24 cellular contexts compared by ENCODE assay signal in the genomic region with DNA sequence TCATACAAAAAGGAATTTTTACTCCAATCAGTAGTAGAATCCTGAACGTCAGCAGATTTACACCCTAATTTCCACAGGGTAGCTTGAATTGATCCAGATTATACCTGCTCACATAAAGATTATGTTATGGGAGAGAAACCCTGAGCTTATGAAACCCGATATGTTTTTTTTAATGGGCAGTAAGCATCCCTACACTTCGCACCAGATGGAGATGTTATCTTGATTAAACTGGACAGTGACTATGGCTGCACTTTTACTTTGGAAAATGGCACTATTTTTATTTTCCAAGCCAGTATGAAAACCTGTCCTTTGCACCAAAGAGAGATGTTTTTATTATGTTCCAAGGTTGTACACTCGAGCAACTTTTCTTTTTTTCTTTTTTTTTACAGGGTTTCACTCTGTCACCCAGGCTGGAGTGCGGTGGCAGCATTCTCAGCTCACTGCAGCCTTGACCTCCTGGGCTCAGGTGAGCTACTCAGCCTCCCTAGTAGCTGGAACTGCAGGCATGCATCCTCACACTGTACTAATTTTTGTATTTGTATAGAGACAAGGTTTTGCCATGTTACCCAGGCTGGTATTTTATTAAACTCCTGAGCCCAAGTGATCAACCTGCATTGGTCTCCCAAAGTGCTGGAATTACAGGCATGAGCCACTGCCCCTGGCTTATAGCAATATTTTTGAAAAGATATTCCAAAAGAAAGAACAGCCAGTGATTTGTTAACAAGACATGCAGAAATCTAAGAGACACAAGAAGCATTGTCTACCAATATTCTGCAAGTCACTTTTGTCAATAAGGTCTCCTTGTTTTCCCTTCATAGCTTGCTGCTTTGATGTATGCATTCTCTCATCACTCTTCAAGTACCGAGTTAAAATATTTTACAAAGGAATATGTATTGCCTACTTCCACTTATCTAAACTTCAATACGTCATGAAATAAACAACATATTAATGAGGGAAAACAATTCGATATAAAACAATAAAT.
DNase-seq lines count a peak whose midpoint lies in the region; ATAC-seq, FAIRE-seq and TF ChIP-seq lines count a peak whose summit lies in the region.
"Had no signal": no experiment of that assay in that cellular context is flagged by ENCODE, and none has a peak within 500 bp of the region (broad histone marks: within the 10 kb centered on the region; RNA-seq: fewer than 3 reads in every experiment).

No MANE protein-coding gene starts in this region.

- H3K4me3 Mint-ChIP-seq in neural crest cell, result peak overlapping the region; percentile 58
- H3K4me3 Mint-ChIP-seq in activated T-cell treated with anti-CD3 and anti-CD28 coated beads, Interleukin-2, amount 50 U/mL, for 4 hours, result no peak overlapping the region
- H3K4me3 Mint-ChIP-seq: CD4-positive, alpha-beta memory T cell had no signal

- TF ChIP-seq POLR2A in GM12891 (IDR thresholded peaks at IDR 0.05; ENCODE audit: low read depth, low read length), result no peak

- H3K36me3 Mint-ChIP-seq in neural crest cell (ENCODE audit: low read depth), result no peaks in the 10 kb centered on the region
- no peaks in the 10 kb centered on the region for H3K36me3 Mint-ChIP-seq in activated T-cell treated with anti-CD3 and anti-CD28 coated beads, Interleukin-2, amount 50 U/mL, for 4 hours (ENCODE audit: insufficient read depth)
- H3K36me3 Mint-ChIP-seq: CD4-positive, alpha-beta memory T cell had no signal

- H3K27ac Mint-ChIP-seq in neural crest cell (ENCODE audit: unreplicated experiment), result peak overlapping the region; percentile 37
- H3K27ac Mint-ChIP-seq: CD4-positive, alpha-beta memory T cell had no signal

- H3K9me3 Mint-ChIP-seq in neural crest cell, result no peaks in the 10 kb centered on the region
- H3K9me3 Mint-ChIP-seq in activated T-cell treated with anti-CD3 and anti-CD28 coated beads, Interleukin-2, amount 50 U/mL, for 4 hours, result no peaks in the 10 kb centered on the region

- ATAC-seq in SK-N-SH treated with all-trans-retinoic acid at 6 μM for 48 hours, result peak; percentile 43; the same call in 2 of the 3 replicates
- no peak for ATAC-seq in activated T-cell treated with anti-CD3 and anti-CD28 coated beads, Interleukin-2, amount 50 U/mL, for 4 hours
- no peak for ATAC-seq in HG02642 (IDR thresholded peaks at IDR 0.05; ENCODE audit: poor library complexity, unreplicated experiment)
- ATAC-seq: HCT116, PC-3 had no signal

- peaks cover 15% of the 10 kb centered on the region for H3K4me1 Mint-ChIP-seq in neural crest cell
- no peaks in the 10 kb centered on the region for H3K4me1 Mint-ChIP-seq in activated T-cell treated with anti-CD3 and anti-CD28 coated beads, Interleukin-2, amount 50 U/mL, for 4 hours (ENCODE audit: low read depth)
- H3K4me1 Mint-ChIP-seq: CD4-positive, alpha-beta memory T cell had no signal

- no peak for FAIRE-seq in GM12891 (lab: Jason Lieb, UNC)
- FAIRE-seq: H1 had no signal

- no peak for TF ChIP-seq CTCF in neural crest cell (conservative IDR thresholded peaks at IDR 0.05)

- peak; percentile 58 for DNase-seq in COLO829 (ENCODE audit: low spot score)
- DNase-seq in NCI-H524 treated with DMSO at 0.1 percent for 48 hours (lab: John Stamatoyannopoulos, UW), result peak; percentile 65
- DNase-seq in neural crest cell (ENCODE audit: low read depth, low spot score), result no peak
- no peak for DNase-seq in activated T-cell treated with anti-CD3 and anti-CD28 coated beads, Interleukin-2, amount 50 U/mL, for 4 hours
- no peak for DNase-seq in GM12891 (ENCODE audit: insufficient read length, low spot score)
- no peak for DNase-seq in GM19238 (ENCODE audit: insufficient read length, low spot score)
- DNase-seq: C1 segment of cervical spinal cord; Caco-2; CD4-positive, alpha-beta memory T cell; Kasumi-1; NCI-H1092 treated with DMSO at 0.1 percent for 48 hours; NCI-H1436; NCI-H187; NCI-H2081 treated with DMSO at 0.1 percent for 48 hours; NCI-H2171; NCI-H345; NCI-H510A treated with DMSO at 0.1 percent for 48 hours; NK-92 treated with Interleukin-12 subunit alpha and Interleukin-12 subunit beta, amount 100 ng/mL, for 24 hours; PC-3; SJCRH30 had no signal

- H3K27me3 Mint-ChIP-seq in neural crest cell (ENCODE audit: low read depth), result no peaks in the 10 kb centered on the region
- H3K27me3 Mint-ChIP-seq in activated T-cell treated with anti-CD3 and anti-CD28 coated beads, Interleukin-2, amount 50 U/mL, for 4 hours (ENCODE audit: low read depth), result no peaks in the 10 kb centered on the region
- H3K27me3 Mint-ChIP-seq: CD4-positive, alpha-beta memory T cell had no signal

TF ChIP-seq in SK-N-SH treated with all-trans-retinoic acid at 6 μM for 48 hours, 23 proteins besides CTCF, POLR2A, EP300 and RAD21:
- TF ChIP-seq ZNF8 (CRISPR knock-in tag; IDR thresholded peaks at IDR 0.05) (no peak), ISL1 (CRISPR knock-in tag; IDR thresholded peaks at IDR 0.05) (no peak), OSR1 (CRISPR knock-in tag; IDR thresholded peaks at IDR 0.05) (no peak), POU6F1 (CRISPR knock-in tag; IDR thresholded peaks at IDR 0.05; ENCODE audit: borderline replicate concordance, low read depth) (no peak), ZNF565 (CRISPR knock-in tag; conservative IDR thresholded peaks at IDR 0.05; ENCODE audit: low read depth) (no peak), ZFP30 (CRISPR knock-in tag; IDR thresholded peaks at IDR 0.05) (no peak), PPARA (CRISPR knock-in tag; IDR thresholded peaks at IDR 0.05; ENCODE audit: borderline replicate concordance) (no peak)

TF ChIP-seq in GM12891, 5 proteins besides CTCF, POLR2A, EP300 and RAD21:
- TF ChIP-seq PAX5 (IDR thresholded peaks at IDR 0.05; ENCODE audit: insufficient read depth, low read length, severe bottlenecking) (no peak), TAF1 (IDR thresholded peaks at IDR 0.05; ENCODE audit: low read depth, low read length) (no peak), POU2F2 (IDR thresholded peaks at IDR 0.05; ENCODE audit: low read depth, low read length) (no peak), SPI1 (IDR thresholded peaks at IDR 0.05; ENCODE audit: low read depth, low read length) (no peak), POLR2AphosphoS5 (IDR thresholded peaks at IDR 0.05; ENCODE audit: low read depth, low read length) (no peak)
TF ChIP-seq in GM12891: peak in this region for 0.

Comparison
In these comparisons a context has a peak if more than half of its experiments do, and no peak if none do; other contexts are left out.
1. DNase-seq: peak in COLO829 (single experiment) and NCI-H524 treated with DMSO at 0.1 percent for 48 hours (single experiment); none in neural crest cell (single experiment), activated T-cell treated with anti-CD3 and anti-CD28 coated beads, Interleukin-2, amount 50 U/mL, for 4 hours (single experiment), GM12891 (single experiment) and GM19238 (single experiment).